ENCODE assay signal across 8 cellular contexts in genomic region chr12:72271741-72272661, GRCh38. TPM values are rescaled to one million over a fixed set of nuclear protein-coding genes. Genes with fewer than 3 reads are reported as not detected.
DNase-seq lines count a peak whose midpoint lies in the region; ATAC-seq and TF ChIP-seq lines count a peak whose summit lies in the region.

TSS of gene TRHDE (plus strand) at chr12:72272370. CDS start at chr12:72272644, 274 bp downstream.

- peak within 1 kb of the TSS; percentile 91 for H3K4me2 ChIP-seq in GM23338

- in situ Hi-C loops in ACHN (cut with HindIII; ENCODE audit: low pct_ligation_motif_present, low pct_unique_long_range_greater_than_20kb, low sequenced_read_pairs): no loop called here

- peaks cover 38% of the 10 kb centered on the region for H3K27me3 ChIP-seq in GM23338 (ENCODE audit: insufficient read depth)

- H3F3A ChIP-seq in GM23338 (replicated peaks; ENCODE audit: low read depth): no peaks in the 10 kb centered on the region

- peaks cover 51% of the 10 kb centered on the region for H3K4me1 ChIP-seq in GM23338 (ENCODE audit: insufficient read depth)

- no peaks in the 10 kb centered on the region for H3K36me3 ChIP-seq in GM23338 (ENCODE audit: insufficient read depth)

- TF ChIP-seq CTCF in GM23338 (conservative IDR thresholded peaks at IDR 0.05; ENCODE audit: low read depth in 2 of 2) (no peak), VCaP (conservative IDR thresholded peaks at IDR 0.05) (no peak; the same call in 1 of the 2 replicates), glutamatergic neuron (IDR thresholded peaks at IDR 0.05; ENCODE audit: partially characterized antibody, unreplicated experiment) (peak; percentile 9), omental fat pad (IDR thresholded peaks at IDR 0.05) (no peak)

- H3K9me3 Mint-ChIP-seq in GM23338 (no peaks in the 10 kb centered on the region), glutamatergic neuron (ENCODE audit: unreplicated experiment) (peaks cover 9% of the 10 kb centered on the region)

- H3K36me3 Mint-ChIP-seq in GM23338 (ENCODE audit: low read depth) (no peaks in the 10 kb centered on the region), glutamatergic neuron (ENCODE audit: unreplicated experiment) (no peaks in the 10 kb centered on the region)

- DNase-seq in ACHN (peak; percentile 28), GM23338 (ENCODE audit: low spot score) (peak; percentile 86), glutamatergic neuron (peak; percentile 64), omental fat pad (ENCODE audit: low spot score) (no peak)
- DNase-seq in stimulated activated CD8-positive, alpha-beta memory T cell treated with anti-CD3 and anti-CD28 coated beads, Interleukin-4, amount 100 ng/mL, for 48 hours: no peak

- H3K27me3 Mint-ChIP-seq in GM23338 (ENCODE audit: insufficient read depth, low read depth, poor library complexity) (peaks cover 34% of the 10 kb centered on the region), glutamatergic neuron (ENCODE audit: unreplicated experiment) (peaks cover 9% of the 10 kb centered on the region)

- H2AFZ ChIP-seq in GM23338: peak within 1 kb of the TSS; percentile 87

- H3K9me2 ChIP-seq in GM23338 (ENCODE audit: insufficient read depth): no peaks in the 10 kb centered on the region

- no peaks in the 10 kb centered on the region for H4K20me1 ChIP-seq in GM23338 (replicated peaks; ENCODE audit: insufficient read depth)

- H3K4me1 Mint-ChIP-seq in GM23338 (peaks cover 44% of the 10 kb centered on the region), glutamatergic neuron (ENCODE audit: low read depth, unreplicated experiment) (peaks cover 25% of the 10 kb centered on the region)

- H3K4me3 ChIP-seq in GM23338: peak within 1 kb of the TSS; percentile 80

- H3K27ac Mint-ChIP-seq in GM23338 (peak within 1 kb of the TSS; percentile 32; the same call in 1 of the 2 replicates), glutamatergic neuron (ENCODE audit: unreplicated experiment) (peak within 1 kb of the TSS; percentile 89)

- H3K27ac ChIP-seq in GM23338 (ENCODE audit: low read depth) (no peak within 1 kb of the TSS), VCaP (peak within 1 kb of the TSS; percentile 70)

- peaks cover 44% of the 10 kb centered on the region for H3K79me2 ChIP-seq in GM23338 (replicated peaks; ENCODE audit: insufficient read depth)

- ATAC-seq in GM23338 (peak; percentile 69), omental fat pad (ENCODE audit: low FRiP score) (peak; percentile 54), HG03354 (IDR thresholded peaks at IDR 0.05; ENCODE audit: poor library complexity, severe bottlenecking, unreplicated experiment) (no peak), HG02938 (IDR thresholded peaks at IDR 0.05; ENCODE audit: unreplicated experiment) (no peak)

- peak within 1 kb of the TSS; percentile 92 for H3K4me3 Mint-ChIP-seq in GM23338
- peak within 1 kb of the TSS; percentile 98 for H3K4me3 Mint-ChIP-seq in glutamatergic neuron (ENCODE audit: unreplicated experiment)

TF ChIP-seq in GM23338, 12 proteins besides CTCF, POLR2A, EP300 and RAD21:
- no peak for TF ChIP-seq STAT1 (IDR thresholded peaks at IDR 0.05; ENCODE audit: unreplicated experiment)
- TF ChIP-seq POLR2AphosphoS5 (IDR thresholded peaks at IDR 0.05; ENCODE audit: low read depth): peak; percentile 41; the same call in 1 of the 2 replicates
- peak; percentile 54 for TF ChIP-seq EZH2 (IDR thresholded peaks at IDR 0.05; ENCODE audit: low read depth, unreplicated experiment)

RNA-seq across cellular contexts. Expression of gene TRHDE, which starts in this region (rescaled TPM):
- 5.7 and 7.7 TPM in 2 replicates for total RNA-seq in GM23338 (2014; rRNA removed; shearing (Covaris generic))
- 1.3 and 1.5 TPM in 2 replicates for polyA plus RNA-seq in GM23338 (2016; fragmentation: Nextera tagmentation; extraction: Ambion mirVana)
- total RNA-seq in glutamatergic neuron (ENCODE audit: unreplicated experiment) (16.7 TPM), omental fat pad (10 to 100 TPM; 12.8 to 34.8 (median 14.8) TPM)

Comparison
In these comparisons a context has a peak if more than half of its experiments do, and no peak if none do; other contexts are left out.
1. DNase-seq: peak in ACHN (single experiment), GM23338 (single experiment) and glutamatergic neuron (single experiment); none in omental fat pad (single experiment) and stimulated activated CD8-positive, alpha-beta memory T cell treated with anti-CD3 and anti-CD28 coated beads, Interleukin-4, amount 100 ng/mL, for 48 hours (single experiment).
2. ATAC-seq: peak in GM23338 (single experiment) and omental fat pad (single experiment); none in HG03354 (single experiment) and HG02938 (single experiment).